Comparison of ENCODE assay signal across 1 cellular context in the genomic region with DNA sequence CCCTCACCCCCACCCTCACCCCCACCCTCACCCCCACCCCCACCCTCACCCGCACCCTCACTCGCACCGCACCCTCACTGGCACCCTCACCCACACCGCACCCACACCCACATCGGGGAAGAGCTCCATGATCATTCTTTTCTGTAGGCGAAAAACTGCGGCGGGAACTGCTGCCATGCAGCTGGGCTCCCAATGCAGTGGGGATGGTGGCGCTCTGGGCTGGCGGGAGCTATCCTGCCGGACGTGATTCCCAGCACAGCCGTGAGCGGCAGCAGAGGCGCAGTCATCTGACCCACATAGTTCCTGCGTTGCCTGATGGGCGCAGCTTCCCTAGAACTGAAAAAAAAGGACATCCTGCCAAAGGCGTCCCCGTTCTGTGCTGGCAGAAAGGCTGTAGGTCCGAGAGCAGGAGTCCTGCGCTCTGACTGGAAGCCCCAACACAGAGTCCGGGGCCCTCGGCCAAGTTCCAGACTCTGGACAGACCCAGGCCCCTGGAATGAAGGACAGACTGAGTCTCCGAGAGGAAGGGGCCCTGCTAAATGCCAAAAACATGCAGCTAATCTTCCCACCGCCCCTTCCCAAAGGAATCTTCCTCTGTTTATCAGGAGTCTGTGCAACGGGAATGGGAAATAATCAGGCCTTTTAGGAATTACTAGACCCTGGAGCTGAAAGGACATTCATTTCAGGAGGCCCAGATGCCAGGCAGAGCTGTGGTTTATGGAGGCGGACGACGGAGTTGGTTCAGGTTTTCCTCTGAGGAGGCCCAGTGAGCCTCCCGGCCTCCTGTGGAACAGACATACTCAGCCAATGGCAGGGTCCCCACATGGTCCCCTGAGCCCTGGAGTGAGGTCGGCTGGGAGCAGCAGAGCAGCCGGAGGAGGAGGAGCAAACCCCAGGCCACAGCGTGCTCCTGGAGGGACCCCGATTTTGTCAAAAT.
TF ChIP-seq lines count a peak whose summit lies in the region.

No MANE protein-coding gene starts in this region.

TF ChIP-seq in HepG2, 621 proteins besides CTCF, POLR2A, EP300 and RAD21 (continued from another document and continues in another):
- TF ChIP-seq, protein P1, sequence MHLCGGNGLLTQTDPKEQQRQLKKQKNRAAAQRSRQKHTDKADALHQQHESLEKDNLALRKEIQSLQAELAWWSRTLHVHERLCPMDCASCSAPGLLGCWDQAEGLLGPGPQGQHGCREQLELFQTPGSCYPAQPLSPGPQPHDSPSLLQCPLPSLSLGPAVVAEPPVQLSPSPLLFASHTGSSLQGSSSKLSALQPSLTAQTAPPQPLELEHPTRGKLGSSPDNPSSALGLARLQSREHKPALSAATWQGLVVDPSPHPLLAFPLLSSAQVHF (CRISPR knock-in tag; IDR thresholded peaks at IDR 0.05) = no peak
- no peak for TF ChIP-seq ZNF160 (CRISPR knock-in tag; IDR thresholded peaks at IDR 0.05)
- TF ChIP-seq ZNF570 (CRISPR knock-in tag; IDR thresholded peaks at IDR 0.05; ENCODE audit: borderline replicate concordance) = no peak
- TF ChIP-seq, protein P2, sequence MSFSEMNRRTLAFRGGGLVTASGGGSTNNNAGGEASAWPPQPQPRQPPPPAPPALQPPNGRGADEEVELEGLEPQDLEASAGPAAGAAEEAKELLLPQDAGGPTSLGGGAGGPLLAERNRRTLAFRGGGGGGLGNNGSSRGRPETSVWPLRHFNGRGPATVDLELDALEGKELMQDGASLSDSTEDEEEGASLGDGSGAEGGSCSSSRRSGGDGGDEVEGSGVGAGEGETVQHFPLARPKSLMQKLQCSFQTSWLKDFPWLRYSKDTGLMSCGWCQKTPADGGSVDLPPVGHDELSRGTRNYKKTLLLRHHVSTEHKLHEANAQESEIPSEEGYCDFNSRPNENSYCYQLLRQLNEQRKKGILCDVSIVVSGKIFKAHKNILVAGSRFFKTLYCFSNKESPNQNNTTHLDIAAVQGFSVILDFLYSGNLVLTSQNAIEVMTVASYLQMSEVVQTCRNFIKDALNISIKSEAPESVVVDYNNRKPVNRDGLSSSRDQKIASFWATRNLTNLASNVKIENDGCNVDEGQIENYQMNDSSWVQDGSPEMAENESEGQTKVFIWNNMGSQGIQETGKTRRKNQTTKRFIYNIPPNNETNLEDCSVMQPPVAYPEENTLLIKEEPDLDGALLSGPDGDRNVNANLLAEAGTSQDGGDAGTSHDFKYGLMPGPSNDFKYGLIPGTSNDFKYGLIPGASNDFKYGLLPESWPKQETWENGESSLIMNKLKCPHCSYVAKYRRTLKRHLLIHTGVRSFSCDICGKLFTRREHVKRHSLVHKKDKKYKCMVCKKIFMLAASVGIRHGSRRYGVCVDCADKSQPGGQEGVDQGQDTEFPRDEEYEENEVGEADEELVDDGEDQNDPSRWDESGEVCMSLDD (CRISPR knock-in tag; IDR thresholded peaks at IDR 0.05; ENCODE audit: borderline replicate concordance) = peak; percentile 25; the same call in 1 of the 2 replicates
- TF ChIP-seq ZNF282 (IDR thresholded peaks at IDR 0.05; ENCODE audit: partially characterized antibody) = no peak
- TF ChIP-seq ZNF549 (CRISPR knock-in tag; IDR thresholded peaks at IDR 0.05) = no peak
- TF ChIP-seq, protein P3, sequence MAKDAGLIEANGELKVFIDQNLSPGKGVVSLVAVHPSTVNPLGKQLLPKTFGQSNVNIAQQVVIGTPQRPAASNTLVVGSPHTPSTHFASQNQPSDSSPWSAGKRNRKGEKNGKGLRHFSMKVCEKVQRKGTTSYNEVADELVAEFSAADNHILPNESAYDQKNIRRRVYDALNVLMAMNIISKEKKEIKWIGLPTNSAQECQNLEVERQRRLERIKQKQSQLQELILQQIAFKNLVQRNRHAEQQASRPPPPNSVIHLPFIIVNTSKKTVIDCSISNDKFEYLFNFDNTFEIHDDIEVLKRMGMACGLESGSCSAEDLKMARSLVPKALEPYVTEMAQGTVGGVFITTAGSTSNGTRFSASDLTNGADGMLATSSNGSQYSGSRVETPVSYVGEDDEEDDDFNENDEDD (CRISPR knock-in tag; IDR thresholded peaks at IDR 0.05; ENCODE audit: borderline replicate concordance) = peak; percentile 92
- TF ChIP-seq, protein P4, sequence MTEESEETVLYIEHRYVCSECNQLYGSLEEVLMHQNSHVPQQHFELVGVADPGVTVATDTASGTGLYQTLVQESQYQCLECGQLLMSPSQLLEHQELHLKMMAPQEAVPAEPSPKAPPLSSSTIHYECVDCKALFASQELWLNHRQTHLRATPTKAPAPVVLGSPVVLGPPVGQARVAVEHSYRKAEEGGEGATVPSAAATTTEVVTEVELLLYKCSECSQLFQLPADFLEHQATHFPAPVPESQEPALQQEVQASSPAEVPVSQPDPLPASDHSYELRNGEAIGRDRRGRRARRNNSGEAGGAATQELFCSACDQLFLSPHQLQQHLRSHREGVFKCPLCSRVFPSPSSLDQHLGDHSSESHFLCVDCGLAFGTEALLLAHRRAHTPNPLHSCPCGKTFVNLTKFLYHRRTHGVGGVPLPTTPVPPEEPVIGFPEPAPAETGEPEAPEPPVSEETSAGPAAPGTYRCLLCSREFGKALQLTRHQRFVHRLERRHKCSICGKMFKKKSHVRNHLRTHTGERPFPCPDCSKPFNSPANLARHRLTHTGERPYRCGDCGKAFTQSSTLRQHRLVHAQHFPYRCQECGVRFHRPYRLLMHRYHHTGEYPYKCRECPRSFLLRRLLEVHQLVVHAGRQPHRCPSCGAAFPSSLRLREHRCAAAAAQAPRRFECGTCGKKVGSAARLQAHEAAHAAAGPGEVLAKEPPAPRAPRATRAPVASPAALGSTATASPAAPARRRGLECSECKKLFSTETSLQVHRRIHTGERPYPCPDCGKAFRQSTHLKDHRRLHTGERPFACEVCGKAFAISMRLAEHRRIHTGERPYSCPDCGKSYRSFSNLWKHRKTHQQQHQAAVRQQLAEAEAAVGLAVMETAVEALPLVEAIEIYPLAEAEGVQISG (CRISPR knock-in tag; IDR thresholded peaks at IDR 0.05) = peak; percentile 81
- peak; percentile 69; the same call in 1 of the 2 replicates for TF ChIP-seq ZNF563 (CRISPR knock-in tag; IDR thresholded peaks at IDR 0.05)
- no peak for TF ChIP-seq KDM6A (CRISPR knock-in tag; IDR thresholded peaks at IDR 0.05; ENCODE audit: low read depth)
- TF ChIP-seq, protein P5, sequence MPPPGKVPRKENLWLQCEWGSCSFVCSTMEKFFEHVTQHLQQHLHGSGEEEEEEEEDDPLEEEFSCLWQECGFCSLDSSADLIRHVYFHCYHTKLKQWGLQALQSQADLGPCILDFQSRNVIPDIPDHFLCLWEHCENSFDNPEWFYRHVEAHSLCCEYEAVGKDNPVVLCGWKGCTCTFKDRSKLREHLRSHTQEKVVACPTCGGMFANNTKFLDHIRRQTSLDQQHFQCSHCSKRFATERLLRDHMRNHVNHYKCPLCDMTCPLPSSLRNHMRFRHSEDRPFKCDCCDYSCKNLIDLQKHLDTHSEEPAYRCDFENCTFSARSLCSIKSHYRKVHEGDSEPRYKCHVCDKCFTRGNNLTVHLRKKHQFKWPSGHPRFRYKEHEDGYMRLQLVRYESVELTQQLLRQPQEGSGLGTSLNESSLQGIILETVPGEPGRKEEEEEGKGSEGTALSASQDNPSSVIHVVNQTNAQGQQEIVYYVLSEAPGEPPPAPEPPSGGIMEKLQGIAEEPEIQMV (CRISPR knock-in tag; IDR thresholded peaks at IDR 0.05; ENCODE audit: low read depth) = peak; percentile 92
- TF ChIP-seq ZNF713 (CRISPR knock-in tag; IDR thresholded peaks at IDR 0.05) = 0 out of 2 replicates have a peak, but pooled peaks have one; percentile 64
- TF ChIP-seq, protein P6, sequence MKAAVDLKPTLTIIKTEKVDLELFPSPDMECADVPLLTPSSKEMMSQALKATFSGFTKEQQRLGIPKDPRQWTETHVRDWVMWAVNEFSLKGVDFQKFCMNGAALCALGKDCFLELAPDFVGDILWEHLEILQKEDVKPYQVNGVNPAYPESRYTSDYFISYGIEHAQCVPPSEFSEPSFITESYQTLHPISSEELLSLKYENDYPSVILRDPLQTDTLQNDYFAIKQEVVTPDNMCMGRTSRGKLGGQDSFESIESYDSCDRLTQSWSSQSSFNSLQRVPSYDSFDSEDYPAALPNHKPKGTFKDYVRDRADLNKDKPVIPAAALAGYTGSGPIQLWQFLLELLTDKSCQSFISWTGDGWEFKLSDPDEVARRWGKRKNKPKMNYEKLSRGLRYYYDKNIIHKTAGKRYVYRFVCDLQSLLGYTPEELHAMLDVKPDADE (CRISPR knock-in tag; IDR thresholded peaks at IDR 0.05) = no peak
- TF ChIP-seq, protein P7, sequence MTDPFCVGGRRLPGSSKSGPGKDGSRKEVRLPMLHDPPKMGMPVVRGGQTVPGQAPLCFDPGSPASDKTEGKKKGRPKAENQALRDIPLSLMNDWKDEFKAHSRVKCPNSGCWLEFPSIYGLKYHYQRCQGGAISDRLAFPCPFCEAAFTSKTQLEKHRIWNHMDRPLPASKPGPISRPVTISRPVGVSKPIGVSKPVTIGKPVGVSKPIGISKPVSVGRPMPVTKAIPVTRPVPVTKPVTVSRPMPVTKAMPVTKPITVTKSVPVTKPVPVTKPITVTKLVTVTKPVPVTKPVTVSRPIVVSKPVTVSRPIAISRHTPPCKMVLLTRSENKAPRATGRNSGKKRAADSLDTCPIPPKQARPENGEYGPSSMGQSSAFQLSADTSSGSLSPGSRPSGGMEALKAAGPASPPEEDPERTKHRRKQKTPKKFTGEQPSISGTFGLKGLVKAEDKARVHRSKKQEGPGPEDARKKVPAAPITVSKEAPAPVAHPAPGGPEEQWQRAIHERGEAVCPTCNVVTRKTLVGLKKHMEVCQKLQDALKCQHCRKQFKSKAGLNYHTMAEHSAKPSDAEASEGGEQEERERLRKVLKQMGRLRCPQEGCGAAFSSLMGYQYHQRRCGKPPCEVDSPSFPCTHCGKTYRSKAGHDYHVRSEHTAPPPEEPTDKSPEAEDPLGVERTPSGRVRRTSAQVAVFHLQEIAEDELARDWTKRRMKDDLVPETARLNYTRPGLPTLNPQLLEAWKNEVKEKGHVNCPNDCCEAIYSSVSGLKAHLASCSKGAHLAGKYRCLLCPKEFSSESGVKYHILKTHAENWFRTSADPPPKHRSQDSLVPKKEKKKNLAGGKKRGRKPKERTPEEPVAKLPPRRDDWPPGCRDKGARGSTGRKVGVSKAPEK (CRISPR knock-in tag; IDR thresholded peaks at IDR 0.05; ENCODE audit: borderline replicate concordance) = no peak
- peak; percentile 72; the same call in 1 of the 2 replicates for TF ChIP-seq RFXAP (CRISPR knock-in tag; IDR thresholded peaks at IDR 0.05; ENCODE audit: borderline replicate concordance)
- TF ChIP-seq, protein P8, sequence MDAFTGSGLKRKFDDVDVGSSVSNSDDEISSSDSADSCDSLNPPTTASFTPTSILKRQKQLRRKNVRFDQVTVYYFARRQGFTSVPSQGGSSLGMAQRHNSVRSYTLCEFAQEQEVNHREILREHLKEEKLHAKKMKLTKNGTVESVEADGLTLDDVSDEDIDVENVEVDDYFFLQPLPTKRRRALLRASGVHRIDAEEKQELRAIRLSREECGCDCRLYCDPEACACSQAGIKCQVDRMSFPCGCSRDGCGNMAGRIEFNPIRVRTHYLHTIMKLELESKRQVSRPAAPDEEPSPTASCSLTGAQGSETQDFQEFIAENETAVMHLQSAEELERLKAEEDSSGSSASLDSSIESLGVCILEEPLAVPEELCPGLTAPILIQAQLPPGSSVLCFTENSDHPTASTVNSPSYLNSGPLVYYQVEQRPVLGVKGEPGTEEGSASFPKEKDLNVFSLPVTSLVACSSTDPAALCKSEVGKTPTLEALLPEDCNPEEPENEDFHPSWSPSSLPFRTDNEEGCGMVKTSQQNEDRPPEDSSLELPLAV (CRISPR knock-in tag; conservative IDR thresholded peaks at IDR 0.05; ENCODE audit: low read depth) = no peak
- no peak for TF ChIP-seq GATA4 (IDR thresholded peaks at IDR 0.05; ENCODE audit: borderline replicate concordance, low read depth)
- TF ChIP-seq NFE2 (CRISPR knock-in tag; IDR thresholded peaks at IDR 0.05) = no peak
- TF ChIP-seq, protein P9, sequence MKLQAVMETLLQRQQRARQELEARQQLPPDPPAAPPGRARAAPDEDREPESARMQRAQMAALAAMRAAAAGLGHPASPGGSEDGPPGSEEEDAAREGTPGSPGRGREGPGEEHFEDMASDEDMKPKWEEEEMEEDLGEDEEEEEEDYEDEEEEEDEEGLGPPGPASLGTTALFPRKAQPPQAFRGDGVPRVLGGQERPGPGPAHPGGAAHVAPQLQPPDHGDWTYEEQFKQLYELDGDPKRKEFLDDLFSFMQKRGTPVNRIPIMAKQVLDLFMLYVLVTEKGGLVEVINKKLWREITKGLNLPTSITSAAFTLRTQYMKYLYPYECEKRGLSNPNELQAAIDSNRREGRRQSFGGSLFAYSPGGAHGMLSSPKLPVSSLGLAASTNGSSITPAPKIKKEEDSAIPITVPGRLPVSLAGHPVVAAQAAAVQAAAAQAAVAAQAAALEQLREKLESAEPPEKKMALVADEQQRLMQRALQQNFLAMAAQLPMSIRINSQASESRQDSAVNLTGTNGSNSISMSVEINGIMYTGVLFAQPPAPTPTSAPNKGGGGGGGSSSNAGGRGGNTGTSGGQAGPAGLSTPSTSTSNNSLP (IDR thresholded peaks at IDR 0.05; ENCODE audit: low read depth, low read length) = no peak
- peak; percentile 73 for TF ChIP-seq RBM39 (IDR thresholded peaks at IDR 0.05; ENCODE audit: low read depth, low read length, poor library complexity, severe bottlenecking)
- TF ChIP-seq TEAD2 (CRISPR knock-in tag; IDR thresholded peaks at IDR 0.05) = no peak
- TF ChIP-seq KDM5B (CRISPR knock-in tag; IDR thresholded peaks at IDR 0.05; ENCODE audit: borderline replicate concordance) = peak; percentile 15; the same call in 1 of the 2 replicates
- TF ChIP-seq, protein P10, sequence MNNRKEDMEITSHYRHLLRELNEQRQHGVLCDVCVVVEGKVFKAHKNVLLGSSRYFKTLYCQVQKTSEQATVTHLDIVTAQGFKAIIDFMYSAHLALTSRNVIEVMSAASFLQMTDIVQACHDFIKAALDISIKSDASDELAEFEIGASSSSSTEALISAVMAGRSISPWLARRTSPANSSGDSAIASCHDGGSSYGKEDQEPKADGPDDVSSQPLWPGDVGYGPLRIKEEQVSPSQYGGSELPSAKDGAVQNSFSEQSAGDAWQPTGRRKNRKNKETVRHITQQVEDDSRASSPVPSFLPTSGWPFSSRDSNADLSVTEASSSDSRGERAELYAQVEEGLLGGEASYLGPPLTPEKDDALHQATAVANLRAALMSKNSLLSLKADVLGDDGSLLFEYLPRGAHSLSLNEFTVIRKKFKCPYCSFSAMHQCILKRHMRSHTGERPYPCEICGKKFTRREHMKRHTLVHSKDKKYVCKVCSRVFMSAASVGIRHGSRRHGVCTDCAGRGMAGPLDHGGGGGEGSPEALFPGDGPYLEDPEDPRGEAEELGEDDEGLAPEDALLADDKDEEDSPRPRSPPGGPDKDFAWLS (CRISPR knock-in tag; IDR thresholded peaks at IDR 0.05; ENCODE audit: borderline replicate concordance) = no peak
- TF ChIP-seq, protein P11, sequence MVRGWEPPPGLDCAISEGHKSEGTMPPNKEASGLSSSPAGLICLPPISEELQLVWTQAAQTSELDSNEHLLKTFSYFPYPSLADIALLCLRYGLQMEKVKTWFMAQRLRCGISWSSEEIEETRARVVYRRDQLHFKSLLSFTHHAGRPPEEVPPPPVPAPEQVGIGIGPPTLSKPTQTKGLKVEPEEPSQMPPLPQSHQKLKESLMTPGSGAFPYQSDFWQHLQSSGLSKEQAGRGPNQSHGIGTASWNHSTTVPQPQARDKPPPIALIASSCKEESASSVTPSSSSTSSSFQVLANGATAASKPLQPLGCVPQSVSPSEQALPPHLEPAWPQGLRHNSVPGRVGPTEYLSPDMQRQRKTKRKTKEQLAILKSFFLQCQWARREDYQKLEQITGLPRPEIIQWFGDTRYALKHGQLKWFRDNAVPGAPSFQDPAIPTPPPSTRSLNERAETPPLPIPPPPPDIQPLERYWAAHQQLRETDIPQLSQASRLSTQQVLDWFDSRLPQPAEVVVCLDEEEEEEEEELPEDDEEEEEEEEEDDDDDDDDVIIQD (CRISPR knock-in tag; IDR thresholded peaks at IDR 0.05; ENCODE audit: low read depth) = peak; percentile 86; the same call in 1 of the 2 replicates
- no peak for TF ChIP-seq ZNF747 (CRISPR knock-in tag; IDR thresholded peaks at IDR 0.05; ENCODE audit: borderline replicate concordance)
- no peak for TF ChIP-seq HOXD1 (CRISPR knock-in tag; IDR thresholded peaks at IDR 0.05)
- TF ChIP-seq FOXK2 (IDR thresholded peaks at IDR 0.05) = no peak
- peak; percentile 57 for TF ChIP-seq ASH2L (IDR thresholded peaks at IDR 0.05; ENCODE audit: insufficient read length, low read depth, low read length)
- no peak for TF ChIP-seq RFX1 (IDR thresholded peaks at IDR 0.05)
- TF ChIP-seq SIN3B (IDR thresholded peaks at IDR 0.05; ENCODE audit: low read length) = no peak; the same call in 1 of the 2 replicates
